2 cellular contexts compared by ENCODE assay signal in genomic region chr4:40575846-40576245, GRCh38.
TF ChIP-seq lines count a peak whose summit lies in the region.

No MANE protein-coding gene starts in this region.

TF ChIP-seq in liver, 16 proteins besides CTCF, POLR2A, EP300 and RAD21:
- TF ChIP-seq FOXA2 (IDR thresholded peaks at IDR 0.05) (no peak), TAF1 (conservative IDR thresholded peaks at IDR 0.05) (no peak), MAX (IDR thresholded peaks at IDR 0.05) (no peak), NR2F2 (IDR thresholded peaks at IDR 0.05) (no peak), ZBTB33 (IDR thresholded peaks at IDR 0.05) (no peak), HNF4A (conservative IDR thresholded peaks at IDR 0.05) (no peak), SP1 (IDR thresholded peaks at IDR 0.05) (no peak), HNF4G (IDR thresholded peaks at IDR 0.05) (no peak), YY1 (IDR thresholded peaks at IDR 0.05) (no peak), EGR1 (IDR thresholded peaks at IDR 0.05; ENCODE audit: low read depth in 2 of 2) (no peak), RXRA (IDR thresholded peaks at IDR 0.05) (no peak), FOXA1 (IDR thresholded peaks at IDR 0.05) (no peak), ATF3 (IDR thresholded peaks at IDR 0.05) (no peak), REST (IDR thresholded peaks at IDR 0.05) (no peak), GABPA (IDR thresholded peaks at IDR 0.05 in 1 of 2, conservative IDR thresholded peaks at IDR 0.05 in 1 of 2) (no peak)
TF ChIP-seq in liver: peak in this region for 0.

TF ChIP-seq in HepG2, 621 proteins besides CTCF, POLR2A, EP300 and RAD21:
- TF ChIP-seq ATF6 (CRISPR knock-in tag; conservative IDR thresholded peaks at IDR 0.05) (no peak), NFIB (CRISPR knock-in tag; IDR thresholded peaks at IDR 0.05; ENCODE audit: borderline replicate concordance) (no peak), NR2F2 (IDR thresholded peaks at IDR 0.05; ENCODE audit: borderline replicate concordance, low read depth) (no peak), JUNB (CRISPR knock-in tag; IDR thresholded peaks at IDR 0.05; ENCODE audit: borderline replicate concordance) (no peak), PCBP1 (IDR thresholded peaks at IDR 0.05; ENCODE audit: borderline replicate concordance, low read depth, low read length) (no peak), ATF4 (CRISPR knock-in tag; IDR thresholded peaks at IDR 0.05) (no peak), KLF12 (CRISPR knock-in tag; IDR thresholded peaks at IDR 0.05; ENCODE audit: borderline replicate concordance) (no peak), ZNF510 (CRISPR knock-in tag; IDR thresholded peaks at IDR 0.05; ENCODE audit: low read depth) (no peak), ZBTB43 (CRISPR knock-in tag; conservative IDR thresholded peaks at IDR 0.05) (no peak), GATAD2A (CRISPR knock-in tag; IDR thresholded peaks at IDR 0.05) (no peak), ZNF343 (CRISPR knock-in tag; IDR thresholded peaks at IDR 0.05) (no peak), POGK (CRISPR knock-in tag; conservative IDR thresholded peaks at IDR 0.05) (no peak), FLYWCH1 (CRISPR knock-in tag; IDR thresholded peaks at IDR 0.05) (no peak), PBX3 (CRISPR knock-in tag; IDR thresholded peaks at IDR 0.05; ENCODE audit: borderline replicate concordance) (no peak)
